In genomic region chr15:45205192-45205591, GRCh38 we compare ENCODE assay signal across 8 cellular contexts. TPM values are rescaled to one million over a fixed set of nuclear protein-coding genes. Genes with fewer than 3 reads are reported as not detected.
A peak's percentile ranks its signal among the peaks of the same experiment; 100 is the strongest.
DNase-seq lines count a peak whose midpoint lies in the region; ATAC-seq and TF ChIP-seq lines count a peak whose summit lies in the region.

No MANE protein-coding gene starts in this region.

- no peak overlapping the region for H3K4me3 Mint-ChIP-seq in T-helper 2 cell treated with Interferon-gamma antibody and Interleukin-4, amounts not matched to agents 5 μg/mL and 100 μg/mL, for 36 hours
- peak overlapping the region in 2 of 5 experiments; percentile 26 to 75 for H3K4me3 Mint-ChIP-seq in brain

- H3K27me3 ChIP-seq in left lung = no peaks in the 10 kb centered on the region

- no peaks in the 10 kb centered on the region for H3K36me3 ChIP-seq in left lung

- peaks cover 3% of the 10 kb centered on the region for H3K4me1 Mint-ChIP-seq in T-helper 2 cell treated with Interferon-gamma antibody and Interleukin-4, amounts not matched to agents 5 μg/mL and 100 μg/mL, for 36 hours (ENCODE audit: low read depth)
- peaks cover 5% of the 10 kb centered on the region for H3K4me1 Mint-ChIP-seq in brain

- H3K4me1 ChIP-seq in left lung = peaks cover 0 to 15% of the 10 kb centered on the region in 2 donors

- DNase-seq in GM10266 (ENCODE audit: extremely low spot score) = peak; percentile 75
- DNase-seq in NCI-H1105 (lab: John Stamatoyannopoulos, UW) = peak; percentile 42
- DNase-seq in T-helper 2 cell treated with Interferon-gamma antibody and Interleukin-4, amounts not matched to agents 5 μg/mL and 100 μg/mL, for 36 hours (ENCODE audit: low spot score) = peak; percentile 64
- no peak for DNase-seq in left lung
- DNase-seq in stimulated activated naive CD4-positive, alpha-beta T cell treated with Interleukin-2 at 50 U/mL for 16 hours (lab: John Stamatoyannopoulos, UW) = peak; percentile 43
- DNase-seq in HPDE6-E6E7 (ENCODE audit: extremely low spot score) = no peak

- ATAC-seq in left lung = peak; percentile 38

- peaks cover 20% of the 10 kb centered on the region for H3K27me3 Mint-ChIP-seq in T-helper 2 cell treated with Interferon-gamma antibody and Interleukin-4, amounts not matched to agents 5 μg/mL and 100 μg/mL, for 36 hours (ENCODE audit: low read depth)
- peaks cover 11% of the 10 kb centered on the region for H3K27me3 Mint-ChIP-seq in brain

- H3K9me3 Mint-ChIP-seq in T-helper 2 cell treated with Interferon-gamma antibody and Interleukin-4, amounts not matched to agents 5 μg/mL and 100 μg/mL, for 36 hours = no peaks in the 10 kb centered on the region
- H3K9me3 Mint-ChIP-seq in brain = no peaks in the 10 kb centered on the region

- no peaks in the 10 kb centered on the region for H3K36me3 Mint-ChIP-seq in T-helper 2 cell treated with Interferon-gamma antibody and Interleukin-4, amounts not matched to agents 5 μg/mL and 100 μg/mL, for 36 hours (ENCODE audit: low read depth)
- H3K36me3 Mint-ChIP-seq in brain = no peaks in the 10 kb centered on the region

- H3K27ac ChIP-seq in 22Rv1 = no peak overlapping the region
- H3K27ac ChIP-seq in left lung = no peak overlapping the region

- no peak overlapping the region for H3K27ac Mint-ChIP-seq in T-helper 2 cell treated with Interferon-gamma antibody and Interleukin-4, amounts not matched to agents 5 μg/mL and 100 μg/mL, for 36 hours
- H3K27ac Mint-ChIP-seq in brain = peak overlapping the region in 3 of 5 experiments; percentile 32 to 84 (median 75)

- intact Hi-C loops in left lung (cut with DNase I) = no loop called here

- H3K4me3 ChIP-seq in left lung = no peak overlapping the region

- H3K9me3 ChIP-seq in left lung = no peaks in the 10 kb centered on the region

- TF ChIP-seq CTCF in 22Rv1 (IDR thresholded peaks at IDR 0.05) = peak; percentile 91
- TF ChIP-seq CTCF in GM10266 (IDR thresholded peaks at IDR 0.05; ENCODE audit: control insufficient read depth, insufficient read depth, low read depth, missing control alignments) = peak; percentile 91
- peak; percentile 54 to 76 for TF ChIP-seq CTCF in brain (conservative IDR thresholded peaks at IDR 0.05)
- TF ChIP-seq CTCF in left lung (IDR thresholded peaks at IDR 0.05) = peak; percentile 53 to 71

RNA-seq across cellular contexts. Expression of gene SHF, which starts 17.4 kb away (rescaled TPM):
- 93.7 TPM for polyA plus RNA-seq in brain (ENCODE audit: insufficient read depth, low read depth, low replicate concordance)
- total RNA-seq in left lung = 1 to 10 TPM; 5.5 to 7.7 TPM

RNA-seq across cellular contexts. Expression of gene SLC28A2, which starts 46.8 kb away (rescaled TPM):
- not detected for polyA plus RNA-seq in brain (ENCODE audit: insufficient read depth, low read depth, low replicate concordance)
- total RNA-seq in left lung = not detected

Comparison
In these comparisons a context has a peak if more than half of its experiments do, and no peak if none do; other contexts are left out.
1. DNase-seq: peak in GM10266 (single experiment), NCI-H1105 (single experiment), T-helper 2 cell treated with Interferon-gamma antibody and Interleukin-4, amounts not matched to agents 5 μg/mL and 100 μg/mL, for 36 hours (single experiment) and stimulated activated naive CD4-positive, alpha-beta T cell treated with Interleukin-2 at 50 U/mL for 16 hours (single experiment); none in left lung (0 of 2) and HPDE6-E6E7 (single experiment).
2. Peak in every context shown above with its lines, with median percentiles within 50 percentile points of each other: CTCF ChIP-seq.